9 cellular contexts compared by ENCODE assay signal in the genomic region with DNA sequence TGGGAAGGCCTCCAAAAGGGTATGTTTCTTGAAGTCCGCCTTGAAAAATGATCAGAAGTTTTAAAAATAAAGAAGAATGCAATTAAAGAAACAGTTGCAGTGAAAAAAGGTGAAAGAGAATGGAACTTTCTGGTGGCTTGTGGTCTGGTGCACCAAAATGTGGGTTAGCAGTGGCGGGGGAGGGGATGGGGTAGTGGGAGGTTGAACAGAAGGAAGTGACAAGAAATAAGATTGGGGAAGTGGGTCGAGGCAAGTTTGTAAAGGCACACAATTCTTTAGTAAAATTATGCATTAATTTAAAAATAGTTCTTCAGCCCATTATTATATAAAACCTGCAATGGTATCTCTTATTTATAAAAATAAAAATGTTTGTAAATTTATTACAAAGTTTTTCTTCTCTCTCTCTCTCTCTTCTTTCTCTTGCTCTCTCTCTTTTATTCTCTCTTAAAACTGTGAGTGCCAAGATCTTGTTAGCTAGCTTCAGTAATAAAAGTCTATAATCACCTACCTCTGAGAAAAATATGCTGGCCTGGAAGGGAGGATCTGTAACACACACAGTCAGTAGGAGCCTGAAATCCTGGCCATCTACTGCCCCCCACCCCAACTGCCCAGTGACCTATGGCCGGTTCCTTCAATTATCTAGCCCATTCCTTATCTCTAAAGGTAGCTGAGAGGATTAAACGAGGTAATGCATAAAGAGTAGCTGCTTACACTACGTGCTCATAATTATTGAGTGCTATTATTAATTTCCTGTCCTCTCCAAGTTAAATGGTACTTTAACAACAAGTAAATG. TPM values are rescaled to one million over a fixed set of nuclear protein-coding genes. Genes with fewer than 3 reads are reported as not detected.
A peak's percentile ranks its signal among the peaks of the same experiment; 100 is the strongest.
DNase-seq lines count a peak whose midpoint lies in the region; ATAC-seq and TF ChIP-seq lines count a peak whose summit lies in the region.
"Had no signal": no experiment of that assay in that cellular context is flagged by ENCODE, and none has a peak within 500 bp of the region (broad histone marks: within the 10 kb centered on the region; RNA-seq: fewer than 3 reads in every experiment).

No MANE protein-coding gene starts in this region.

- H3K27ac Mint-ChIP-seq in natural killer cell treated with Interleukin-12 subunit alpha and Interleukin-12 subunit beta and Interleukin-15 and Interleukin-18, amount 100 ng/mL, for 72 hours, result peak overlapping the region; percentile 92 to 97

- H3K9me3 ChIP-seq in upper lobe of left lung, result no peaks in the 10 kb centered on the region
- H3K9me3 ChIP-seq: A549 had no signal

- H3K4me3 ChIP-seq in upper lobe of left lung, result peak overlapping the region in 3 of 4 donors; percentile 34 to 46 (median 44)
- H3K4me3 ChIP-seq: A549 had no signal

- H3K27me3 ChIP-seq in upper lobe of left lung, result no peaks in the 10 kb centered on the region

- 38 to 42% methylated on average over 6 of the region's 6 CpGs for WGBS in upper lobe of left lung, 2 donors

- CTCF ChIA-PET in RWPE1 (lab: Yijun Ruan, JAX), result interaction anchor here (0.5 to 0.6 kb wide), 2 partner anchors 11 to 743 kb away, joined by 3 to 4 read pairs; no protein-coding TSS in a partner anchor
- CTCF ChIA-PET in GM10248 (lab: Yijun Ruan, JAX), result interaction anchor here (0.9 to 6.8 kb wide), 7 partner anchors 9 to 31 kb away, joined by 3 to 39 read pairs (median 4); no protein-coding TSS in a partner anchor

- H3K36me3 Mint-ChIP-seq in natural killer cell treated with Interleukin-12 subunit alpha and Interleukin-12 subunit beta and Interleukin-15 and Interleukin-18, amount 100 ng/mL, for 72 hours, result peaks cover 49% of the 10 kb centered on the region

- peaks cover 60 to 79% of the 10 kb centered on the region in 2 donors for H3K4me1 Mint-ChIP-seq in natural killer cell treated with Interleukin-12 subunit alpha and Interleukin-12 subunit beta and Interleukin-15 and Interleukin-18, amount 100 ng/mL, for 72 hours (ENCODE audit: low read depth in 2 of 2)

- TF ChIP-seq POLR2A in upper lobe of left lung (IDR thresholded peaks at IDR 0.05), result no peak

- TF ChIP-seq EP300 in upper lobe of left lung (IDR thresholded peaks at IDR 0.05), result no peak

- H3K9me3 Mint-ChIP-seq in natural killer cell treated with Interleukin-12 subunit alpha and Interleukin-12 subunit beta and Interleukin-15 and Interleukin-18, amount 100 ng/mL, for 72 hours, result no peaks in the 10 kb centered on the region

- no peak for ATAC-seq in natural killer cell treated with Interleukin-12 subunit alpha and Interleukin-12 subunit beta and Interleukin-15 and Interleukin-18, amount 100 ng/mL, for 72 hours
- no peak for ATAC-seq in upper lobe of left lung (ENCODE audit: low FRiP score in 2 of 2)
- ATAC-seq: A549 had no signal

- H3K27me3 Mint-ChIP-seq in natural killer cell treated with Interleukin-12 subunit alpha and Interleukin-12 subunit beta and Interleukin-15 and Interleukin-18, amount 100 ng/mL, for 72 hours, result no peaks in the 10 kb centered on the region

- POLR2A ChIA-PET in RWPE1 (lab: Yijun Ruan, JAX; ENCODE audit: low non-redundant PET), result no interaction called here
- POLR2A ChIA-PET in GM10248 (lab: Yijun Ruan, JAX), result no interaction called here

- DNase-seq in activated gamma-delta T cell treated with Interleukin-2 at 50 U/mL for 16 hours (peak; percentile 74), activated gamma-delta T cell (lab: John Stamatoyannopoulos, UW) (no peak), upper lobe of left lung (peak in 1 of 2 donors; percentile 68), RWPE1 (ENCODE audit: low spot score) (no peak), AG20443 (ENCODE audit: low spot score) (no peak), GM10248 (ENCODE audit: extremely low spot score) (no peak)
- DNase-seq in activated naive CD4-positive, alpha-beta T cell treated with Interleukin-2 at 50 U/mL for 16 hours, result peak; percentile 80
- DNase-seq in natural killer cell treated with Interleukin-12 subunit alpha and Interleukin-12 subunit beta and Interleukin-15 and Interleukin-18, amount 100 ng/mL, for 72 hours (ENCODE audit: low spot score), result peak; percentile 79

- peak overlapping the region; percentile 52 to 84 (median 77) for H3K27ac ChIP-seq in upper lobe of left lung
- no peak overlapping the region for H3K27ac ChIP-seq in RWPE1
- H3K27ac ChIP-seq: A549 had no signal

- peaks cover 0 to 14% (median 6%) of the 10 kb centered on the region in 4 donors for H3K4me1 ChIP-seq in upper lobe of left lung
- H3K4me1 ChIP-seq: A549 had no signal

- peak overlapping the region; percentile 94 for H3K4me3 Mint-ChIP-seq in natural killer cell treated with Interleukin-12 subunit alpha and Interleukin-12 subunit beta and Interleukin-15 and Interleukin-18, amount 100 ng/mL, for 72 hours

- no peaks in the 10 kb centered on the region for H3K36me3 ChIP-seq in upper lobe of left lung

- TF ChIP-seq CTCF in upper lobe of left lung (IDR thresholded peaks at IDR 0.05), result no peak
- no peak for TF ChIP-seq CTCF in RWPE1 (conservative IDR thresholded peaks at IDR 0.05; ENCODE audit: low read depth)
- no peak for TF ChIP-seq CTCF in GM10248 (IDR thresholded peaks at IDR 0.05; ENCODE audit: control extremely low read depth, extremely low read depth, low read depth, missing control alignments)

RNA-seq across cellular contexts. Expression of gene LCP1, which starts 2.2 kb away (rescaled TPM):
- total RNA-seq in natural killer cell treated with Interleukin-12 subunit alpha and Interleukin-12 subunit beta and Interleukin-15 and Interleukin-18, amount 100 ng/mL, for 72 hours, result 1,000 to 10,000 TPM in 1 of 2 donors, 100 to 1,000 TPM in 1; 844 to 1,356 TPM
- total RNA-seq in upper lobe of left lung, result 100 to 1,000 TPM in 4 of 6 donors, 10 to 100 TPM in 2; 72.3 to 331 (median 129) TPM

RNA-seq across cellular contexts. Expression of gene LRRC63, which starts 32.0 kb away (rescaled TPM):
- total RNA-seq in natural killer cell treated with Interleukin-12 subunit alpha and Interleukin-12 subunit beta and Interleukin-15 and Interleukin-18, amount 100 ng/mL, for 72 hours, result under 1 TPM; 0.42 to 0.59 TPM
- 1 to 10 TPM in 2 of 6 donors, under 1 TPM in 3, not detected in 1; 0.33 to 3.1 (median 0.66) TPM for total RNA-seq in upper lobe of left lung

Comparison
In these comparisons a context has a peak if more than half of its experiments do, and no peak if none do; other contexts are left out.
1. DNase-seq: peak in activated gamma-delta T cell treated with Interleukin-2 at 50 U/mL for 16 hours (single experiment), activated naive CD4-positive, alpha-beta T cell treated with Interleukin-2 at 50 U/mL for 16 hours (single experiment) and natural killer cell treated with Interleukin-12 subunit alpha and Interleukin-12 subunit beta and Interleukin-15 and Interleukin-18, amount 100 ng/mL, for 72 hours (single experiment); none in activated gamma-delta T cell (single experiment), RWPE1 (single experiment), AG20443 (single experiment) and GM10248 (single experiment).